ENCODE assay signal across 1 cellular context in genomic region chr1:171221665-171222591, GRCh38.
TF ChIP-seq lines count a peak whose summit lies in the region.

No MANE protein-coding gene starts in this region.

TF ChIP-seq in GM12878, 131 proteins besides CTCF, POLR2A, EP300 and RAD21:
- TF ChIP-seq PKNOX1 (IDR thresholded peaks at IDR 0.05): no peak
- no peak for TF ChIP-seq ZNF217 (IDR thresholded peaks at IDR 0.05)
- no peak for TF ChIP-seq NFYA (IDR thresholded peaks at IDR 0.05; ENCODE audit: borderline replicate concordance, low read depth, low read length)
- no peak for TF ChIP-seq SUPT20H (IDR thresholded peaks at IDR 0.05; ENCODE audit: borderline replicate concordance, control insufficient read depth, low read depth, low read length)
- no peak for TF ChIP-seq NRF1 (conservative IDR thresholded peaks at IDR 0.05; ENCODE audit: low read depth, low read length)
- no peak for TF ChIP-seq PRDM15 (CRISPR knock-in tag; IDR thresholded peaks at IDR 0.05)
- no peak for TF ChIP-seq TCF7 (IDR thresholded peaks at IDR 0.05; ENCODE audit: borderline replicate concordance)
- TF ChIP-seq KLF5 (IDR thresholded peaks at IDR 0.05; ENCODE audit: partially characterized antibody): no peak
- TF ChIP-seq SP1 (IDR thresholded peaks at IDR 0.05; ENCODE audit: low read depth, low read length): no peak
- TF ChIP-seq MTA2 (IDR thresholded peaks at IDR 0.05; ENCODE audit: low read depth): no peak
- no peak for TF ChIP-seq SMAD5 (IDR thresholded peaks at IDR 0.05; ENCODE audit: low read depth)
- TF ChIP-seq HDAC6 (IDR thresholded peaks at IDR 0.05; ENCODE audit: unreplicated experiment): no peak
- TF ChIP-seq ZBTB40 (IDR thresholded peaks at IDR 0.05; ENCODE audit: borderline replicate concordance): no peak
- no peak for TF ChIP-seq ASH2L (IDR thresholded peaks at IDR 0.05; ENCODE audit: borderline replicate concordance, low read depth)
- no peak for TF ChIP-seq ZZZ3 (IDR thresholded peaks at IDR 0.05; ENCODE audit: control insufficient read depth, insufficient read length, low read depth)
- TF ChIP-seq HDAC2 (IDR thresholded peaks at IDR 0.05): no peak
